In genomic region chr3:139803294-139803693, GRCh38 we compare ENCODE assay signal across 1 cellular context.
TF ChIP-seq lines count a peak whose summit lies in the region.

No MANE protein-coding gene starts in this region.

TF ChIP-seq in IMR-90, 13 proteins besides CTCF, POLR2A, EP300 and RAD21 (continued from another document):
- no peak for TF ChIP-seq SMC3 (IDR thresholded peaks at IDR 0.05; ENCODE audit: low read depth, low read length)
- TF ChIP-seq MAZ (IDR thresholded peaks at IDR 0.05; ENCODE audit: borderline replicate concordance, low read depth, low read length), result no peak
- no peak for TF ChIP-seq FOS (IDR thresholded peaks at IDR 0.05; ENCODE audit: low read depth, low read length)
- no peak for TF ChIP-seq CHD1 (IDR thresholded peaks at IDR 0.05; ENCODE audit: low read depth, low read length)
- no peak for TF ChIP-seq RCOR1 (IDR thresholded peaks at IDR 0.05; ENCODE audit: insufficient replicate concordance, low read length)
- TF ChIP-seq NFE2L2 (IDR thresholded peaks at IDR 0.05; ENCODE audit: low read depth, low read length), result no peak
